1 cellular context compared by ENCODE assay signal in the genomic region with DNA sequence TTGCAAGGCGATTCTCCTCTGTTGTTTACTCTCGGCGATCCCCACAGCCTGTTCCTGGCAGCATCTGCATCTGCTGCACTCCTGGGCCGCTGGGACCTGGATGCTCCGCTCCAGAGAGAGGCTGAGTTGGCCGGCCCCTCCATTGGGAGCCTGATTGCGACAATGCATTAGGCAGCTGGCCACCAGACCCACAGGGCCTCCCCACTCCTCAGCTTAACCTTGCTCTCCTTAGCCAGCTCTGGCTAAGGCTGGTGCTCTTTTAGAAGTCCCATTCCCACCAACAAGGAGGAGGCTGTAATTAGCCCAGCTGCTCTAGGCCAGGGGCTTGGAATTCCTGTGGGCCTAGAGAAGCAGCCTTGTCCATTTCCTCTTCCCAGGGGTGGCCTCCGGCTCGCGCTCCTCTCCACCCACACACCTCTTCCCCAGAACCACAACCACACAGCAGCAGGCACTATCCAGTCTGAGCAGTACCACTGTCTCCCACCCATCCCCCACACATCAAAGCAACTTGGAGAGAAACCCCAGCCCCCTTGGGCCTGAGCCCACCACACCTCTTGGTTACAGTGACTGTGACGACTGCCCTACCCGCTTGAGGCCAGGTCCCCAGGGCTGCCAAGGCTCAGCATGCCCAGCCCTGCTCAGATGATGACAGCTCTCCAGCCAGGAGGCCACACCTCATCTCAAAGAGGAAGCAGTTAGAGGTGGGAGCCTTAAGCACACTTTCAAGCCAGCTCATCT.
TF ChIP-seq lines count a peak whose summit lies in the region.

No MANE protein-coding gene starts in this region.

TF ChIP-seq in GM12878, 131 proteins besides CTCF, POLR2A, EP300 and RAD21 (continued from another document):
- TF ChIP-seq, protein P1, sequence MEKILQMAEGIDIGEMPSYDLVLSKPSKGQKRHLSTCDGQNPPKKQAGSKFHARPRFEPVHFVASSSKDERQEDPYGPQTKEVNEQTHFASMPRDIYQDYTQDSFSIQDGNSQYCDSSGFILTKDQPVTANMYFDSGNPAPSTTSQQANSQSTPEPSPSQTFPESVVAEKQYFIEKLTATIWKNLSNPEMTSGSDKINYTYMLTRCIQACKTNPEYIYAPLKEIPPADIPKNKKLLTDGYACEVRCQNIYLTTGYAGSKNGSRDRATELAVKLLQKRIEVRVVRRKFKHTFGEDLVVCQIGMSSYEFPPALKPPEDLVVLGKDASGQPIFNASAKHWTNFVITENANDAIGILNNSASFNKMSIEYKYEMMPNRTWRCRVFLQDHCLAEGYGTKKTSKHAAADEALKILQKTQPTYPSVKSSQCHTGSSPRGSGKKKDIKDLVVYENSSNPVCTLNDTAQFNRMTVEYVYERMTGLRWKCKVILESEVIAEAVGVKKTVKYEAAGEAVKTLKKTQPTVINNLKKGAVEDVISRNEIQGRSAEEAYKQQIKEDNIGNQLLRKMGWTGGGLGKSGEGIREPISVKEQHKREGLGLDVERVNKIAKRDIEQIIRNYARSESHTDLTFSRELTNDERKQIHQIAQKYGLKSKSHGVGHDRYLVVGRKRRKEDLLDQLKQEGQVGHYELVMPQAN (conservative IDR thresholded peaks at IDR 0.05): no peak
- TF ChIP-seq BACH1 (IDR thresholded peaks at IDR 0.05; ENCODE audit: borderline replicate concordance) (no peak), CREM (IDR thresholded peaks at IDR 0.05; ENCODE audit: low read depth) (no peak), PAX8 (IDR thresholded peaks at IDR 0.05) (no peak), RBBP5 (conservative IDR thresholded peaks at IDR 0.05) (no peak), CHD1 (IDR thresholded peaks at IDR 0.05; ENCODE audit: low read depth, low read length) (no peak), SMARCA5 (IDR thresholded peaks at IDR 0.05) (no peak), NR2C2 (IDR thresholded peaks at IDR 0.05; ENCODE audit: borderline replicate concordance, control insufficient read depth, insufficient read length, low read depth) (no peak), ZSCAN29 (IDR thresholded peaks at IDR 0.05) (no peak), RUNX3 (IDR thresholded peaks at IDR 0.05; ENCODE audit: low read length) (peak; percentile 49; the same call in 1 of the 2 replicates), IKZF2 (IDR thresholded peaks at IDR 0.05) (peak in 1 of 2 experiments; percentile 46; a peak in 1 of 4 replicates), POLR2AphosphoS5 (IDR thresholded peaks at IDR 0.05; ENCODE audit: low read length) (no peak)
- TF ChIP-seq, protein P2, sequence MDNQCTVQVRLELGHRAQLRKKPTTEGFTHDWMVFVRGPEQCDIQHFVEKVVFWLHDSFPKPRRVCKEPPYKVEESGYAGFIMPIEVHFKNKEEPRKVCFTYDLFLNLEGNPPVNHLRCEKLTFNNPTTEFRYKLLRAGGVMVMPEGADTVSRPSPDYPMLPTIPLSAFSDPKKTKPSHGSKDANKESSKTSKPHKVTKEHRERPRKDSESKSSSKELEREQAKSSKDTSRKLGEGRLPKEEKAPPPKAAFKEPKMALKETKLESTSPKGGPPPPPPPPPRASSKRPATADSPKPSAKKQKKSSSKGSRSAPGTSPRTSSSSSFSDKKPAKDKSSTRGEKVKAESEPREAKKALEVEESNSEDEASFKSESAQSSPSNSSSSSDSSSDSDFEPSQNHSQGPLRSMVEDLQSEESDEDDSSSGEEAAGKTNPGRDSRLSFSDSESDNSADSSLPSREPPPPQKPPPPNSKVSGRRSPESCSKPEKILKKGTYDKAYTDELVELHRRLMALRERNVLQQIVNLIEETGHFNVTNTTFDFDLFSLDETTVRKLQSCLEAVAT (IDR thresholded peaks at IDR 0.05): no peak
